Comparison of ENCODE assay signal across 16 cellular contexts in the genomic region with DNA sequence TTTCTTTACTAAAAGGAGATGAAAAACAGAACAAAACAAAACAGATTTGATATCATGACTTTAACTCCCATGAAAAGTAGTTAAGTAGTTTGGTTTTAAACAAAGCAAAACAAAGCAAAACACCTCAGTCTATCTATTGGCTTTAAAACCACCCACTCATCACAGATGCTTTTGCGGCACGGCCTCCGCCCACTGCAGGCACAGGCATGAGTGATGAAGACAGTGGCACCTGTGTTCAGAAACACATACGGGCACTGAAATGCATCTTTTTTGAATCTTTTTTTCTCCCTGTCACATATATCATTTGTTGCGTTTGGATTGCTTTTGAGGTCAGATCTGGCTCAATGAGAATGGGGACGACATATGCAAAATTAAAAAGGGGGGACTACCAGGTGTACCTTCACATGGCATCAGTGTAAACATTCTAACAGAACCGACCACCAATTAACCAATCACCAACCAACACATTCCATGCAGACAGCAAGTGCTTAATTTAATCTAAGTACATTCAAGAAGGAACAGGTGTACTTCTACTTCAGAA.
A peak's percentile ranks its signal among the peaks of the same experiment; 100 is the strongest.
DNase-seq lines count a peak whose midpoint lies in the region; ATAC-seq and TF ChIP-seq lines count a peak whose summit lies in the region.
"Had no signal": no experiment of that assay in that cellular context is flagged by ENCODE, and none has a peak within 500 bp of the region (broad histone marks: within the 10 kb centered on the region; RNA-seq: fewer than 3 reads in every experiment).

No MANE protein-coding gene starts in this region.

- H2BK5ac ChIP-seq in IMR-90 (ENCODE audit: low read depth, low read length, poor library complexity, severe bottlenecking) = no peak overlapping the region

- whole genome bisulfite sequencing in IMR-90 (ENCODE audit: extremely low coverage in 2 of 2, insufficient read length in 1 of 2), 2 experiments = no CpG with 5 or more reads among the region's 7 CpGs
- WGBS in ovary, 3 donors = 19 to 32% (median 23%) methylated on average over 7 of the region's 7 CpGs

- TF ChIP-seq CTCF in IMR-90 (conservative IDR thresholded peaks at IDR 0.05; ENCODE audit: low read depth, low read length) (no peak), brain (conservative IDR thresholded peaks at IDR 0.05) (no peak), gastrocnemius medialis (IDR thresholded peaks at IDR 0.05 in 4 of 5, conservative IDR thresholded peaks at IDR 0.05 in 1 of 5) (no peak), ovary (IDR thresholded peaks at IDR 0.05) (no peak)

- peaks cover 49% of the 10 kb centered on the region for H3K4me1 Mint-ChIP-seq in brain

- H3K18ac ChIP-seq in IMR-90 (ENCODE audit: low read depth, low read length) = no peak overlapping the region

- no peaks in the 10 kb centered on the region for H3K36me3 Mint-ChIP-seq in brain

- H3K4me3 Mint-ChIP-seq in brain = no peak overlapping the region

- H3K4me1 ChIP-seq in IMR-90 (ENCODE audit: control insufficient read depth, insufficient read depth, low read length) = peaks cover 4% of the 10 kb centered on the region; the same call in 1 of the 2 replicates
- peaks cover 22 to 24% of the 10 kb centered on the region in 2 donors for H3K4me1 ChIP-seq in gastrocnemius medialis
- peaks cover 16% of the 10 kb centered on the region for H3K4me1 ChIP-seq in ovary (ENCODE audit: insufficient read depth)
- H3K4me1 ChIP-seq: foreskin keratinocyte had no signal

- H2AFZ ChIP-seq in IMR-90 (replicated peaks; ENCODE audit: low read length, poor library complexity) = peak overlapping the region; percentile 13

- H3K4me2 ChIP-seq in IMR-90 (ENCODE audit: low read depth, low read length) = no peak overlapping the region

- no peaks in the 10 kb centered on the region; the same call in 1 of the 2 replicates for H4K20me1 ChIP-seq in IMR-90 (ENCODE audit: insufficient read depth, low read length)

- no peak overlapping the region for H3K14ac ChIP-seq in IMR-90 (replicated peaks; ENCODE audit: low read depth, low read length)

- H3K9me1 ChIP-seq in IMR-90 (ENCODE audit: insufficient read depth, low read length) = peaks cover 8% of the 10 kb centered on the region; the same call in 1 of the 2 replicates

- dilution Hi-C loops in IMR-90 (cut with HindIII; ENCODE audit: low sequenced_read_pairs, unreplicated experiment) = no loop called here

- TF ChIP-seq POLR2A in IMR-90 (IDR thresholded peaks at IDR 0.05; ENCODE audit: low read depth, low read length) (no peak), gastrocnemius medialis (IDR thresholded peaks at IDR 0.05) (no peak), ovary (IDR thresholded peaks at IDR 0.05) (no peak)

- H3K27ac ChIP-seq in IMR-90 (ENCODE audit: insufficient read depth, low read length) = no peak overlapping the region
- H3K27ac ChIP-seq in gastrocnemius medialis = peak overlapping the region; percentile 47 to 73 (median 60)
- no peak overlapping the region for H3K27ac ChIP-seq in ovary
- H3K27ac ChIP-seq: foreskin keratinocyte had no signal

- H3K9ac ChIP-seq in IMR-90 (ENCODE audit: low read depth, low read length) = no peak overlapping the region

- BruUV-seq in IMR-90 (replicated peaks; lab: Mats Ljungman, UMichigan) = no TSS peak

- H3K23ac ChIP-seq in IMR-90 (ENCODE audit: low read depth, low read length) = no peak overlapping the region

- H2AK9ac ChIP-seq in IMR-90 (replicated peaks; ENCODE audit: low read depth, low read length, poor library complexity) = no peak overlapping the region

- no peak overlapping the region for H2BK20ac ChIP-seq in IMR-90 (ENCODE audit: low read depth, low read length)

- no peak overlapping the region for H3K4ac ChIP-seq in IMR-90 (ENCODE audit: low read depth, low read length)

- POLR2A ChIA-PET in IMR-90 (lab: Charles Lee; ENCODE audit: unreplicated experiment) = no interaction called here

- H3K9me3 ChIP-seq in IMR-90 (ENCODE audit: control insufficient read depth, insufficient read depth, low read length) (peaks cover 3% of the 10 kb centered on the region; the same call in 1 of the 2 replicates), gastrocnemius medialis (no peaks in the 10 kb centered on the region), ovary (no peaks in the 10 kb centered on the region)

- no peak overlapping the region for H2BK15ac ChIP-seq in IMR-90 (ENCODE audit: low read depth, low read length)

- H4K91ac ChIP-seq in IMR-90 (ENCODE audit: insufficient read depth, low read depth, low read length) = no peak overlapping the region

- no peak overlapping the region for H2AK5ac ChIP-seq in IMR-90 (ENCODE audit: low read depth, low read length)

- peaks cover 0 to 6% (median 2%) of the 10 kb centered on the region in 5 experiments for H3K9me3 Mint-ChIP-seq in brain

- no peaks in the 10 kb centered on the region for H3K27me3 ChIP-seq in IMR-90 (ENCODE audit: control insufficient read depth, insufficient read depth, low read length)
- H3K27me3 ChIP-seq in gastrocnemius medialis = no peaks in the 10 kb centered on the region
- no peaks in the 10 kb centered on the region for H3K27me3 ChIP-seq in ovary

- H3K79me1 ChIP-seq in IMR-90 (ENCODE audit: low read depth in 1 of 2, low read length in 2 of 2) = no peaks in the 10 kb centered on the region

- H3K36me3 ChIP-seq in IMR-90 (ENCODE audit: control insufficient read depth, insufficient read depth, low read length) = peaks cover 3% of the 10 kb centered on the region; the same call in 1 of the 2 replicates
- no peaks in the 10 kb centered on the region for H3K36me3 ChIP-seq in gastrocnemius medialis
- H3K36me3 ChIP-seq in ovary = no peaks in the 10 kb centered on the region

- DNase-seq in IMR-90 (no peak), gastrocnemius medialis (no peak), DMS153 (lab: John Stamatoyannopoulos, UW) (no peak), ovary (no peak), superior temporal gyrus (ENCODE audit: extremely low spot score) (no peak)
- DNase-seq in Jurkat, Clone E6-1 (ENCODE audit: low read depth, low spot score) = peak; percentile 10
- DNase-seq: DMS79; effector CD4-positive, alpha-beta T cell; foreskin keratinocyte; KBM-7; NCI-H1694; NCI-H226; NCI-H82 had no signal

- TF ChIP-seq EP300 in ovary (IDR thresholded peaks at IDR 0.05) = no peak

- intact Hi-C loops in IMR-90 (cut with micrococcal nuclease) (no loop called here), gastrocnemius medialis (cut with DNase I; ENCODE audit: low total_unique reads) (loop anchor here (2.0 to 5.0 kb wide), 2 partner anchors 24 to 1170 kb away; no protein-coding TSS in a partner anchor), ovary (cut with DNase I) (no loop called here)

- H3K56ac ChIP-seq in IMR-90 (ENCODE audit: extremely low read depth, insufficient read depth, low read length) = no peak overlapping the region

- peak overlapping the region in 3 of 5 experiments; percentile 7 to 86 (median 59) for H3K27ac Mint-ChIP-seq in brain
- H3K27ac Mint-ChIP-seq: activated naive CD4-positive, alpha-beta T cell treated with anti-CD3 and anti-CD28 coated beads, Interleukin-2, amount 50 U/mL, for 72 hours had no signal

- ATAC-seq in IMR-90 (ENCODE audit: low read depth) (no peak), gastrocnemius medialis (no peak)
- ATAC-seq: activated naive CD4-positive, alpha-beta T cell treated with anti-CD3 and anti-CD28 coated beads, Interleukin-2, amount 50 U/mL, for 72 hours; foreskin keratinocyte had no signal

- H2BK120ac ChIP-seq in IMR-90 (ENCODE audit: low read depth, low read length) = no peak overlapping the region

- H4K8ac ChIP-seq in IMR-90 (ENCODE audit: low read depth in 2 of 2, low read length in 2 of 2) = no peak overlapping the region

- no peaks in the 10 kb centered on the region for H3K27me3 Mint-ChIP-seq in brain

- no peak for TF ChIP-seq RAD21 in IMR-90 (IDR thresholded peaks at IDR 0.05; ENCODE audit: low read length)

- CTCF ChIA-PET in IMR-90 (lab: Yijun Ruan, JAX) = no interaction called here

- H3K4me3 ChIP-seq in IMR-90 (ENCODE audit: insufficient read depth, low read depth, low read length) (no peak overlapping the region), gastrocnemius medialis (no peak overlapping the region), ovary (no peak overlapping the region)
- no peak overlapping the region for H3K4me3 ChIP-seq in Jurkat, Clone E6-1 (ENCODE audit: low read length)
- H3K4me3 ChIP-seq: lung had no signal

- in situ Hi-C loops in IMR-90 (cut with MboI; ENCODE audit: low sequenced_read_pairs) (no loop called here), gastrocnemius medialis (cut with MboI; ENCODE audit: low sequenced_read_pairs in 4 of 4) (no loop called here)

- no peak overlapping the region for H4K5ac ChIP-seq in IMR-90 (ENCODE audit: low read depth, low read length)

TF ChIP-seq in IMR-90, 13 proteins besides CTCF, POLR2A, EP300 and RAD21 (continues in another document):
- TF ChIP-seq ELK1 (IDR thresholded peaks at IDR 0.05; ENCODE audit: borderline replicate concordance, low read depth, low read length) (no peak), MXI1 (IDR thresholded peaks at IDR 0.05; ENCODE audit: borderline replicate concordance, low read depth, low read length) (no peak), BHLHE40 (IDR thresholded peaks at IDR 0.05; ENCODE audit: low read depth, low read length) (no peak), USF2 (IDR thresholded peaks at IDR 0.05; ENCODE audit: low read depth, low read length) (no peak), NFE2L2 (IDR thresholded peaks at IDR 0.05; ENCODE audit: low read depth, low read length) (no peak), RCOR1 (IDR thresholded peaks at IDR 0.05; ENCODE audit: insufficient replicate concordance, low read length) (no peak), MAZ (IDR thresholded peaks at IDR 0.05; ENCODE audit: borderline replicate concordance, low read depth, low read length) (no peak), RFX5 (IDR thresholded peaks at IDR 0.05; ENCODE audit: low read depth, low read length) (no peak), CEBPB (IDR thresholded peaks at IDR 0.05; ENCODE audit: low read depth, low read length) (no peak), FOS (IDR thresholded peaks at IDR 0.05; ENCODE audit: low read depth, low read length) (no peak), SMC3 (IDR thresholded peaks at IDR 0.05; ENCODE audit: low read depth, low read length) (no peak)

Comparison
In these comparisons a context has a peak if more than half of its experiments do, and no peak if none do; other contexts are left out.
1. H3K27ac ChIP-seq: peak in gastrocnemius medialis (4 of 4); none in IMR-90 (single experiment) and ovary (0 of 2).